ENCODE assay signal across 8 cellular contexts in genomic region chr9:78365979-78366697, GRCh38.
A peak's percentile ranks its signal among the peaks of the same experiment; 100 is the strongest.
DNase-seq lines count a peak whose midpoint lies in the region; ATAC-seq and TF ChIP-seq lines count a peak whose summit lies in the region.

No MANE protein-coding gene starts in this region.

- TF ChIP-seq CTCF in GM10266 (IDR thresholded peaks at IDR 0.05; ENCODE audit: control insufficient read depth, insufficient read depth, low read depth, missing control alignments) (peak; percentile 23), chondrocyte (IDR thresholded peaks at IDR 0.05) (peak; percentile 90), osteocyte (IDR thresholded peaks at IDR 0.05) (peak; percentile 78)

- no peaks in the 10 kb centered on the region for H3K9me3 Mint-ChIP-seq in chondrocyte (ENCODE audit: low read depth)
- no peaks in the 10 kb centered on the region for H3K9me3 Mint-ChIP-seq in osteocyte (ENCODE audit: unreplicated experiment)
- H3K9me3 Mint-ChIP-seq in activated T-helper 17 cell treated with anti-CD3 and anti-CD28 coated beads, Interleukin-2, amount 50 U/mL, for 72 hours = no peaks in the 10 kb centered on the region

- H3K36me3 Mint-ChIP-seq in chondrocyte (ENCODE audit: low read depth) (no peaks in the 10 kb centered on the region), osteocyte (ENCODE audit: unreplicated experiment) (no peaks in the 10 kb centered on the region)
- no peaks in the 10 kb centered on the region for H3K36me3 Mint-ChIP-seq in activated T-helper 17 cell treated with anti-CD3 and anti-CD28 coated beads, Interleukin-2, amount 50 U/mL, for 72 hours (ENCODE audit: low read depth)

- H3K4me1 Mint-ChIP-seq in chondrocyte (ENCODE audit: low read depth) (peaks cover 12% of the 10 kb centered on the region), osteocyte (ENCODE audit: unreplicated experiment) (peaks cover 8% of the 10 kb centered on the region)
- no peaks in the 10 kb centered on the region for H3K4me1 Mint-ChIP-seq in activated T-helper 17 cell treated with anti-CD3 and anti-CD28 coated beads, Interleukin-2, amount 50 U/mL, for 72 hours

- no peak for DNase-seq in GM10266 (ENCODE audit: extremely low spot score)
- DNase-seq in NCI-H128 (lab: John Stamatoyannopoulos, UW; ENCODE audit: unreplicated experiment) = peak; percentile 5
- DNase-seq in chondrocyte (ENCODE audit: low spot score) = no peak
- no peak for DNase-seq in osteocyte (ENCODE audit: extremely low spot score, unreplicated experiment)

- no peak overlapping the region for H3K4me3 Mint-ChIP-seq in chondrocyte (ENCODE audit: unreplicated experiment)
- no peak overlapping the region for H3K4me3 Mint-ChIP-seq in osteocyte (ENCODE audit: unreplicated experiment)
- H3K4me3 Mint-ChIP-seq in activated T-helper 17 cell treated with anti-CD3 and anti-CD28 coated beads, Interleukin-2, amount 50 U/mL, for 72 hours = no peak overlapping the region

- no peak for ATAC-seq in GM21717 (IDR thresholded peaks at IDR 0.05; ENCODE audit: unreplicated experiment)
- no peak for ATAC-seq in activated T-helper 17 cell treated with anti-CD3 and anti-CD28 coated beads, Interleukin-2, amount 50 U/mL, for 72 hours (replicated peaks)
- no peak for ATAC-seq in GM19324 (IDR thresholded peaks at IDR 0.05; ENCODE audit: low FRiP score, unreplicated experiment)
- ATAC-seq in GM18519 (IDR thresholded peaks at IDR 0.05; ENCODE audit: low FRiP score, unreplicated experiment) = no peak

- H3K27me3 Mint-ChIP-seq in chondrocyte (ENCODE audit: low read depth) (no peaks in the 10 kb centered on the region), osteocyte (ENCODE audit: unreplicated experiment) (no peaks in the 10 kb centered on the region)
- peaks cover 21% of the 10 kb centered on the region for H3K27me3 Mint-ChIP-seq in activated T-helper 17 cell treated with anti-CD3 and anti-CD28 coated beads, Interleukin-2, amount 50 U/mL, for 72 hours

- H3K27ac Mint-ChIP-seq in chondrocyte (ENCODE audit: unreplicated experiment) (no peak overlapping the region), osteocyte (ENCODE audit: unreplicated experiment) (no peak overlapping the region)
- H3K27ac Mint-ChIP-seq in activated T-helper 17 cell treated with anti-CD3 and anti-CD28 coated beads, Interleukin-2, amount 50 U/mL, for 72 hours = no peak overlapping the region

Comparison
In these comparisons a context has a peak if more than half of its experiments do, and no peak if none do; other contexts are left out.
1. CTCF ChIP-seq: peak in every context shown above with its lines; median percentile 90 in chondrocyte; 78 in osteocyte; 23 in GM10266.